Comparison of ENCODE assay signal across 17 cellular contexts in the genomic region with DNA sequence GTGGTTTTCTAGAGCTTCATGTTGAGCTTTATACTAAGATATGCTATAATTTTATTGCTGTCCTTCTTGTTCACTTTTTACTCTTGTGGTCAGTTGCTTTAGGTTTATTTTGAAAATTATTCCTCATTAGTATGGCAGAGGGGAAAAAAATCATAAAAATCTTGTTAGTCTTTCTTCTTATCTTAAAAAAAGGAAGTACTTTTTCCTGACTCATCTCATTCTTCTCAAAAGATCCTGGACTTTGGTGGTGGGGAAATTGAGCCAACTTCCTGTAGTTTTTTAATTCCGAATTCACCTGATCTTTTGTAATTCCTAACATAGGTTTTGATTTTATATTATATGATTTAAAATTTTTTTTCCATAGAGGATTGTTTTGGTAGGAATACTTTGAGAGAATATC.
"Had no signal": no experiment of that assay in that cellular context is flagged by ENCODE, and none has a peak within 500 bp of the region (broad histone marks: within the 10 kb centered on the region; RNA-seq: fewer than 3 reads in every experiment).

No MANE protein-coding gene starts in this region.

- DNase-seq: activated CD4-positive, alpha-beta memory T cell treated with anti-CD3 and anti-CD28 coated beads for 36 hours; activated CD8-positive, alpha-beta memory T cell treated with anti-CD3 and anti-CD28 coated beads, Interleukin-2, amount 50 U/mL, for 48 hours; activated naive CD4-positive, alpha-beta T cell treated with anti-CD3 and anti-CD28 coated beads, Interleukin-2, amount 50 U/mL, for 16 hours; caudate nucleus; cortex of kidney; effector memory CD8-positive, alpha-beta T cell; hippocampal formation; kidney glomerular epithelial cell; mesendoderm; ovary; stimulated activated CD4-positive, alpha-beta T cell treated with anti-CD3 and anti-CD28 coated beads, Interleukin-4, amount 100 ng/mL, for 4 hours; stimulated activated naive CD8-positive, alpha-beta T cell treated with anti-CD3 and anti-CD28 coated beads, Interleukin-15, amount 100 ng/mL, for 72 hours; T-helper 17 cell; testis; upper lobe of right lung had no signal

- H3K9me3 Mint-ChIP-seq: activated CD4-positive, alpha-beta memory T cell treated with anti-CD3 and anti-CD28 coated beads for 36 hours; activated T-helper 2 cell treated with anti-CD3 and anti-CD28 coated beads, Interferon-gamma antibody, Interleukin-2, Interleukin-4, amounts not matched to agents 10 μg/mL and 5 μg/mL and 100 μg/mL, durations not matched to agents 14 hours and 24 hours and 36 hours; effector memory CD8-positive, alpha-beta T cell; stimulated activated naive CD8-positive, alpha-beta T cell treated with anti-CD3 and anti-CD28 coated beads, Interleukin-15, amount 100 ng/mL, for 72 hours had no signal

- H3K27me3 ChIP-seq: ovary, testis, upper lobe of right lung had no signal

- ATAC-seq: activated CD4-positive, CD25-positive, alpha-beta regulatory T cell treated with anti-CD3 and anti-CD28 coated beads, Interleukin-2, amount 50 U/mL, for 24 hours; effector memory CD8-positive, alpha-beta T cell; stimulated activated naive CD8-positive, alpha-beta T cell treated with anti-CD3 and anti-CD28 coated beads, Interleukin-15, amount 100 ng/mL, for 72 hours; T-helper 17 cell; upper lobe of right lung had no signal

- H3K27ac Mint-ChIP-seq: activated CD4-positive, alpha-beta memory T cell treated with anti-CD3 and anti-CD28 coated beads for 36 hours; activated T-helper 2 cell treated with anti-CD3 and anti-CD28 coated beads, Interferon-gamma antibody, Interleukin-2, Interleukin-4, amounts not matched to agents 10 μg/mL and 5 μg/mL and 100 μg/mL, durations not matched to agents 14 hours and 24 hours and 36 hours; effector memory CD8-positive, alpha-beta T cell; stimulated activated naive CD8-positive, alpha-beta T cell treated with anti-CD3 and anti-CD28 coated beads, Interleukin-15, amount 100 ng/mL, for 72 hours had no signal

- H3K4me3 ChIP-seq: ovary, testis, upper lobe of right lung had no signal

- H3K9me3 ChIP-seq: ovary, testis, upper lobe of right lung had no signal

- H3K27me3 Mint-ChIP-seq: activated CD4-positive, alpha-beta memory T cell treated with anti-CD3 and anti-CD28 coated beads for 36 hours; effector memory CD8-positive, alpha-beta T cell; stimulated activated naive CD8-positive, alpha-beta T cell treated with anti-CD3 and anti-CD28 coated beads, Interleukin-15, amount 100 ng/mL, for 72 hours; T-helper 17 cell had no signal

- H3K27ac ChIP-seq: ovary, testis, upper lobe of right lung had no signal

- H3K36me3 ChIP-seq: ovary had no signal

- H3K4me3 Mint-ChIP-seq: activated CD4-positive, alpha-beta memory T cell treated with anti-CD3 and anti-CD28 coated beads for 36 hours; effector memory CD8-positive, alpha-beta T cell; stimulated activated naive CD8-positive, alpha-beta T cell treated with anti-CD3 and anti-CD28 coated beads, Interleukin-15, amount 100 ng/mL, for 72 hours; T-helper 17 cell had no signal
